In genomic region chr14:69093551-69094421, GRCh38 we compare ENCODE assay signal across 1 cellular context.
TF ChIP-seq lines count a peak whose summit lies in the region.

No MANE protein-coding gene starts in this region.

TF ChIP-seq in HepG2, 621 proteins besides CTCF, POLR2A, EP300 and RAD21 (continued from another document and continues in another):
- no peak for TF ChIP-seq TBL1XR1 (IDR thresholded peaks at IDR 0.05; ENCODE audit: borderline replicate concordance, low read length, partially characterized antibody)
- TF ChIP-seq ZNF142 (CRISPR knock-in tag; IDR thresholded peaks at IDR 0.05) = no peak
- TF ChIP-seq ZNF777 (CRISPR knock-in tag; IDR thresholded peaks at IDR 0.05) = no peak
- TF ChIP-seq FOXO1 (CRISPR knock-in tag; IDR thresholded peaks at IDR 0.05) = peak; percentile 65
- TF ChIP-seq MYC (CRISPR knock-in tag; IDR thresholded peaks at IDR 0.05; ENCODE audit: borderline replicate concordance) = no peak
- no peak for TF ChIP-seq BHLHE40 (IDR thresholded peaks at IDR 0.05; ENCODE audit: low read length)
- TF ChIP-seq ZEB1 (IDR thresholded peaks at IDR 0.05; ENCODE audit: insufficient replicate concordance, low read depth) = no peak
- peak; percentile 56; the same call in 1 of the 2 replicates for TF ChIP-seq DMAP1 (CRISPR knock-in tag; IDR thresholded peaks at IDR 0.05)
- peak; percentile 35; the same call in 1 of the 2 replicates for TF ChIP-seq ARID4A (CRISPR knock-in tag; IDR thresholded peaks at IDR 0.05; ENCODE audit: borderline replicate concordance)
- no peak for TF ChIP-seq GPN1 (CRISPR knock-in tag; IDR thresholded peaks at IDR 0.05; ENCODE audit: borderline replicate concordance)
- TF ChIP-seq ZNF205 (CRISPR knock-in tag; IDR thresholded peaks at IDR 0.05) = peak; percentile 19; the same call in 1 of the 2 replicates
- TF ChIP-seq RXRB (CRISPR knock-in tag; IDR thresholded peaks at IDR 0.05; ENCODE audit: borderline replicate concordance) = peak; percentile 70; the same call in 1 of the 2 replicates
- TF ChIP-seq ZKSCAN8 (CRISPR knock-in tag; IDR thresholded peaks at IDR 0.05; ENCODE audit: borderline replicate concordance) = peak; percentile 72; the same call in 1 of the 2 replicates
- peak; percentile 71; the same call in 1 of the 2 replicates for TF ChIP-seq TBX2 (CRISPR knock-in tag; IDR thresholded peaks at IDR 0.05; ENCODE audit: borderline replicate concordance)
- TF ChIP-seq RERE (CRISPR knock-in tag; IDR thresholded peaks at IDR 0.05; ENCODE audit: low read depth) = no peak
- TF ChIP-seq MAF1 (CRISPR knock-in tag; IDR thresholded peaks at IDR 0.05; ENCODE audit: borderline replicate concordance) = no peak
- no peak for TF ChIP-seq ZNF740 (CRISPR knock-in tag; IDR thresholded peaks at IDR 0.05)
- peak; percentile 66; the same call in 1 of the 2 replicates for TF ChIP-seq MEIS2 (CRISPR knock-in tag; IDR thresholded peaks at IDR 0.05)
- peak; percentile 81 for TF ChIP-seq TEAD3 (CRISPR knock-in tag; optimal IDR thresholded peaks at IDR 0.05; ENCODE audit: borderline replicate concordance)
- TF ChIP-seq LCORL (IDR thresholded peaks at IDR 0.05) = no peak
- TF ChIP-seq LCORL (CRISPR knock-in tag; IDR thresholded peaks at IDR 0.05) = 0 out of 2 replicates have a peak, but pooled peaks have one; percentile 29
- TF ChIP-seq CBFB (CRISPR knock-in tag; IDR thresholded peaks at IDR 0.05) = 0 out of 2 replicates have a peak, but pooled peaks have one; percentile 26
- peak; percentile 63 for TF ChIP-seq FOXK2 (IDR thresholded peaks at IDR 0.05)
- no peak for TF ChIP-seq SP1 (IDR thresholded peaks at IDR 0.05)
- TF ChIP-seq SP1 (CRISPR knock-in tag; IDR thresholded peaks at IDR 0.05) = no peak
- TF ChIP-seq NFIC (IDR thresholded peaks at IDR 0.05; ENCODE audit: low read length) = 0 out of 2 replicates have a peak, but pooled peaks have one; percentile 25
- TF ChIP-seq KDM2A (CRISPR knock-in tag; IDR thresholded peaks at IDR 0.05; ENCODE audit: borderline replicate concordance, low read depth) = 0 out of 2 replicates have a peak, but pooled peaks have one; percentile 23
- TF ChIP-seq ZNF629 (CRISPR knock-in tag; conservative IDR thresholded peaks at IDR 0.05) = peak; percentile 41; the same call in 1 of the 2 replicates
- TF ChIP-seq ZZZ3 (CRISPR knock-in tag; IDR thresholded peaks at IDR 0.05; ENCODE audit: borderline replicate concordance) = no peak
- TF ChIP-seq KMT2A (CRISPR knock-in tag; IDR thresholded peaks at IDR 0.05) = 0 out of 2 replicates have a peak, but pooled peaks have one; percentile 19
- peak; percentile 67; the same call in 1 of the 2 replicates for TF ChIP-seq ZFX (CRISPR knock-in tag; IDR thresholded peaks at IDR 0.05; ENCODE audit: low read depth)
- no peak for TF ChIP-seq TEAD2 (CRISPR knock-in tag; IDR thresholded peaks at IDR 0.05)
- TF ChIP-seq FUBP1 (CRISPR knock-in tag; IDR thresholded peaks at IDR 0.05; ENCODE audit: borderline replicate concordance) = no peak
- TF ChIP-seq HDAC2 (CRISPR knock-in tag; IDR thresholded peaks at IDR 0.05) = peak; percentile 76; the same call in 1 of the 2 replicates
- TF ChIP-seq ERF (CRISPR knock-in tag; IDR thresholded peaks at IDR 0.05) = peak; percentile 14; the same call in 1 of the 2 replicates
- TF ChIP-seq YEATS2 (CRISPR knock-in tag; IDR thresholded peaks at IDR 0.05; ENCODE audit: borderline replicate concordance) = peak; percentile 56; the same call in 1 of the 2 replicates
- TF ChIP-seq HNF4G (IDR thresholded peaks at IDR 0.05; ENCODE audit: borderline replicate concordance, low read depth, low read length) = no peak
- no peak for TF ChIP-seq HNF4G (CRISPR knock-in tag; IDR thresholded peaks at IDR 0.05; ENCODE audit: borderline replicate concordance, low read depth)
- TF ChIP-seq MIER3 (CRISPR knock-in tag; IDR thresholded peaks at IDR 0.05; ENCODE audit: borderline replicate concordance) = peak; percentile 42; the same call in 1 of the 2 replicates
- peak; percentile 59; the same call in 1 of the 2 replicates for TF ChIP-seq TARDBP (CRISPR knock-in tag; IDR thresholded peaks at IDR 0.05)
- 0 out of 2 replicates have a peak, but pooled peaks have one; percentile 26 for TF ChIP-seq MEF2D (CRISPR knock-in tag; IDR thresholded peaks at IDR 0.05)
- peak; percentile 86 for TF ChIP-seq ARID3A (IDR thresholded peaks at IDR 0.05; ENCODE audit: low read depth, low read length)
- no peak for TF ChIP-seq MAZ (IDR thresholded peaks at IDR 0.05; ENCODE audit: borderline replicate concordance, low read depth, low read length)
- no peak for TF ChIP-seq MAZ (CRISPR knock-in tag; IDR thresholded peaks at IDR 0.05; ENCODE audit: low read depth)
- peak; percentile 79; the same call in 1 of the 2 replicates for TF ChIP-seq ZNF766 (CRISPR knock-in tag; IDR thresholded peaks at IDR 0.05; ENCODE audit: borderline replicate concordance)
- TF ChIP-seq ZBTB1 (CRISPR knock-in tag; IDR thresholded peaks at IDR 0.05; ENCODE audit: borderline replicate concordance) = no peak
